Comparison of ENCODE assay signal across 36 cellular contexts in the genomic region with DNA sequence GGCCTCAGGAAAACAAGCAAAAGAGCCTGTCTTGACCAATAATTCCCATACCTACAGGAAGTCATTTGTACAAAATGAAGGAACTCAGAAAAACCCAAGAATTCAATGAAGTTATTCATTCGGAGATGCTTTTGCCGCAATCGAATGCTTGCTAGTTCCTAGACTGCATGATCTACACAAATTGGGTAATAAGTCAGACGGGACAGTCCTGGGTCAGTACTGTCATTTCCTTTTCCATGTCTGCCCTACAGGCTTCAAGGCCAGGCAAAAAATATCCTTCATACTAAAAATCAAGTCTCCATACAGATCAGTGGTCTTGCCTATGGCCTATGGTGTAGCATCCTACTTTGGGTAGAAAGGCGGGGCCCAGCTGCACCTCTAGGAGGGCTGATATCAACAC.
"Had no signal": no experiment of that assay in that cellular context is flagged by ENCODE, and none has a peak within 500 bp of the region (broad histone marks: within the 10 kb centered on the region; RNA-seq: fewer than 3 reads in every experiment).

No MANE protein-coding gene starts in this region.

- H3K9me3 Mint-ChIP-seq: activated B cell treated with CpG ODN at 0.5 μM for 24 hours; activated CD4-positive, alpha-beta memory T cell treated with anti-CD3 and anti-CD28 coated beads for 36 hours; activated CD4-positive, alpha-beta T cell treated with anti-CD3 and anti-CD28 coated beads, Interleukin-2, amount 10 ng/mL, durations not matched to agents 24 days and 14 days; activated CD8-positive, alpha-beta T cell treated with anti-CD3 and anti-CD28 coated beads for 36 hours; activated naive CD4-positive, alpha-beta T cell treated with anti-CD3 and anti-CD28 coated beads for 36 hours; activated naive CD4-positive, alpha-beta T cell treated with anti-CD3 and anti-CD28 coated beads, Interleukin-2, amount 50 U/mL, for 72 hours; activated naive CD8-positive, alpha-beta T cell treated with anti-CD3 and anti-CD28 coated beads for 36 hours; activated T-cell treated with anti-CD3 and anti-CD28 coated beads, Interleukin-2, amount 50 U/mL, for 4 hours; activated T-cell treated with anti-CD3 and anti-CD28 coated beads, Interleukin-2, amount 50 U/mL, for 72 hours; activated T-helper 1 cell treated with anti-CD3 and anti-CD28 coated beads, Interleukin-12 subunit alpha, Interleukin-12 subunit beta, Interleukin-2, Interleukin-4 antibody, amounts not matched to agents 30 ng/mL and 10 ng/mL and 1 ng/mL, durations not matched to agents 14 hours and 24 hours and 36 hours; activated T-helper 17 cell treated with anti-CD3 and anti-CD28 coated beads, Interleukin-2, amount 50 U/mL, for 72 hours; central memory CD8-positive, alpha-beta T cell; T-helper 1 cell treated with Interleukin-12 subunit alpha and Interleukin-12 subunit beta and Interleukin-4 antibody, amounts not matched to agents 30 μg/mL and 1 μg/mL, for 36 hours; T-helper 2 cell treated with Interferon-gamma antibody and Interleukin-4, amounts not matched to agents 5 μg/mL and 100 μg/mL, for 36 hours had no signal

- H3K9me3 ChIP-seq: adrenal gland, body of pancreas had no signal

- H3K27ac ChIP-seq: body of pancreas, brain microvascular endothelial cell, VCaP had no signal

- H3K4me1 Mint-ChIP-seq: activated B cell treated with CpG ODN at 0.5 μM for 24 hours; activated CD4-positive, alpha-beta T cell treated with anti-CD3 and anti-CD28 coated beads, Interleukin-2, amount 10 ng/mL, durations not matched to agents 24 days and 14 days had no signal

- H3K4me3 ChIP-seq: adrenal gland, body of pancreas, cardiac muscle cell had no signal

- H3K4me3 Mint-ChIP-seq: activated B cell treated with CpG ODN at 0.5 μM for 24 hours; activated CD4-positive, alpha-beta memory T cell treated with anti-CD3 and anti-CD28 coated beads for 36 hours; activated CD4-positive, alpha-beta T cell treated with anti-CD3 and anti-CD28 coated beads, Interleukin-2, amount 10 ng/mL, durations not matched to agents 24 days and 14 days; activated CD8-positive, alpha-beta T cell treated with anti-CD3 and anti-CD28 coated beads for 36 hours; activated naive CD4-positive, alpha-beta T cell treated with anti-CD3 and anti-CD28 coated beads for 36 hours; activated naive CD8-positive, alpha-beta T cell treated with anti-CD3 and anti-CD28 coated beads for 36 hours; activated T-cell treated with anti-CD3 and anti-CD28 coated beads, Interleukin-2, amount 50 U/mL, for 4 hours; activated T-cell treated with anti-CD3 and anti-CD28 coated beads, Interleukin-2, amount 50 U/mL, for 72 hours; activated T-helper 1 cell treated with anti-CD3 and anti-CD28 coated beads, Interleukin-12 subunit alpha, Interleukin-12 subunit beta, Interleukin-2, Interleukin-4 antibody, amounts not matched to agents 30 ng/mL and 10 ng/mL and 1 ng/mL, durations not matched to agents 14 hours and 24 hours and 36 hours; activated T-helper 17 cell treated with anti-CD3 and anti-CD28 coated beads, Interleukin-2, amount 50 U/mL, for 72 hours; central memory CD8-positive, alpha-beta T cell; T-helper 1 cell treated with Interleukin-12 subunit alpha and Interleukin-12 subunit beta and Interleukin-4 antibody, amounts not matched to agents 30 μg/mL and 1 μg/mL, for 36 hours; T-helper 2 cell treated with Interferon-gamma antibody and Interleukin-4, amounts not matched to agents 5 μg/mL and 100 μg/mL, for 36 hours had no signal

- H3K36me3 ChIP-seq: adrenal gland, brain microvascular endothelial cell, cardiac muscle cell had no signal

- H3K27me3 Mint-ChIP-seq: activated CD4-positive, alpha-beta memory T cell treated with anti-CD3 and anti-CD28 coated beads for 36 hours; activated CD4-positive, alpha-beta T cell treated with anti-CD3 and anti-CD28 coated beads, Interleukin-2, amount 10 ng/mL, durations not matched to agents 24 days and 14 days; activated CD8-positive, alpha-beta T cell treated with anti-CD3 and anti-CD28 coated beads for 36 hours; activated naive CD8-positive, alpha-beta T cell treated with anti-CD3 and anti-CD28 coated beads for 36 hours; activated T-helper 17 cell treated with anti-CD3 and anti-CD28 coated beads, Interleukin-2, amount 50 U/mL, for 72 hours; central memory CD8-positive, alpha-beta T cell had no signal

- H3K27me3 ChIP-seq: adrenal gland, body of pancreas, brain microvascular endothelial cell, cardiac muscle cell had no signal

- H3K27ac Mint-ChIP-seq: activated B cell treated with CpG ODN at 0.5 μM for 24 hours; activated CD4-positive, alpha-beta memory T cell treated with anti-CD3 and anti-CD28 coated beads for 36 hours; activated CD4-positive, alpha-beta T cell treated with anti-CD3 and anti-CD28 coated beads, Interleukin-2, amount 10 ng/mL, durations not matched to agents 24 days and 14 days; activated CD8-positive, alpha-beta T cell treated with anti-CD3 and anti-CD28 coated beads for 36 hours; activated naive CD4-positive, alpha-beta T cell treated with anti-CD3 and anti-CD28 coated beads for 36 hours; activated naive CD4-positive, alpha-beta T cell treated with anti-CD3 and anti-CD28 coated beads, Interleukin-2, amount 50 U/mL, for 72 hours; activated naive CD8-positive, alpha-beta T cell treated with anti-CD3 and anti-CD28 coated beads for 36 hours; activated T-cell treated with anti-CD3 and anti-CD28 coated beads, Interleukin-2, amount 50 U/mL, for 72 hours; activated T-helper 1 cell treated with anti-CD3 and anti-CD28 coated beads, Interleukin-12 subunit alpha, Interleukin-12 subunit beta, Interleukin-2, Interleukin-4 antibody, amounts not matched to agents 30 ng/mL and 10 ng/mL and 1 ng/mL, durations not matched to agents 14 hours and 24 hours and 36 hours; activated T-helper 17 cell treated with anti-CD3 and anti-CD28 coated beads, Interleukin-2, amount 50 U/mL, for 72 hours; T-helper 1 cell treated with Interleukin-12 subunit alpha and Interleukin-12 subunit beta and Interleukin-4 antibody, amounts not matched to agents 30 μg/mL and 1 μg/mL, for 36 hours; T-helper 2 cell treated with Interferon-gamma antibody and Interleukin-4, amounts not matched to agents 5 μg/mL and 100 μg/mL, for 36 hours had no signal

- DNase-seq: activated B cell treated with CpG ODN at 0.5 μM for 24 hours; activated CD4-positive, alpha-beta memory T cell treated with anti-CD3 and anti-CD28 coated beads for 36 hours; activated CD4-positive, alpha-beta T cell treated with anti-CD3 and anti-CD28 coated beads for 4 hours; activated CD4-positive, alpha-beta T cell treated with anti-CD3 and anti-CD28 coated beads, Interleukin-2, amount 10 ng/mL, durations not matched to agents 24 days and 14 days; activated CD4-positive, alpha-beta T cell treated with anti-CD3 and anti-CD28 coated beads, Interleukin-2, amount 50 U/mL, for 1 hour; activated CD4-positive, alpha-beta T cell treated with anti-CD3 and anti-CD28 coated beads, Interleukin-2, amount 50 U/mL, for 4 hours; activated CD4-positive, CD25-positive, alpha-beta regulatory T cell treated with anti-CD3 and anti-CD28 coated beads, Interleukin-2, amount 50 U/mL, for 72 hours; activated CD8-positive, alpha-beta memory T cell treated with anti-CD3 and anti-CD28 coated beads, Interleukin-2, amount 50 U/mL, for 4 hours; activated CD8-positive, alpha-beta T cell treated with anti-CD3 and anti-CD28 coated beads for 36 hours; activated effector memory CD4-positive, alpha-beta T cell treated with anti-CD3 and anti-CD28 coated beads, Interleukin-2, amount 50 U/mL, for 16 hours; activated gamma-delta T cell treated with Interleukin-2 at 50 U/mL for 16 hours; activated naive CD4-positive, alpha-beta T cell; activated naive CD4-positive, alpha-beta T cell treated with anti-CD3 and anti-CD28 coated beads for 36 hours; activated naive CD4-positive, alpha-beta T cell treated with anti-CD3 and anti-CD28 coated beads, Interleukin-2, amount 50 U/mL, for 16 hours; activated naive CD8-positive, alpha-beta T cell treated with anti-CD3 and anti-CD28 coated beads for 36 hours; activated T-cell treated with anti-CD3 and anti-CD28 coated beads for 4 hours; activated T-cell treated with anti-CD3 and anti-CD28 coated beads, Interleukin-2, amount 50 U/mL, for 1 hour; activated T-cell treated with anti-CD3 and anti-CD28 coated beads, Interleukin-2, amount 50 U/mL, for 4 hours; activated T-cell treated with anti-CD3 and anti-CD28 coated beads, Interleukin-2, amount 50 U/mL, for 72 hours; adrenal gland; amniotic stem cell; aorta; body of pancreas; brain microvascular endothelial cell; caudate nucleus; T-helper 1 cell; T-helper 2 cell; T-helper 9 cell had no signal

- H3K4me1 ChIP-seq: body of pancreas had no signal

- ATAC-seq: activated CD8-positive, alpha-beta T cell treated with anti-CD3 and anti-CD28 coated beads for 36 hours; activated naive CD4-positive, alpha-beta T cell treated with anti-CD3 and anti-CD28 coated beads, Interleukin-2, amount 50 U/mL, for 72 hours; activated T-cell treated with anti-CD3 and anti-CD28 coated beads, Interleukin-2, amount 50 U/mL, for 4 hours; activated T-cell treated with anti-CD3 and anti-CD28 coated beads, Interleukin-2, amount 50 U/mL, for 72 hours; activated T-helper 17 cell treated with anti-CD3 and anti-CD28 coated beads, Interleukin-2, amount 50 U/mL, for 72 hours; body of pancreas had no signal
